In genomic region chr9:89872913-89873707, GRCh38 we compare ENCODE assay signal across 16 cellular contexts.
A peak's percentile ranks its signal among the peaks of the same experiment; 100 is the strongest.
DNase-seq lines count a peak whose midpoint lies in the region; ATAC-seq and TF ChIP-seq lines count a peak whose summit lies in the region.
"Had no signal": no experiment of that assay in that cellular context is flagged by ENCODE, and none has a peak within 500 bp of the region (broad histone marks: within the 10 kb centered on the region; RNA-seq: fewer than 3 reads in every experiment).

No MANE protein-coding gene starts in this region.

- H3K27me3 ChIP-seq in heart left ventricle (no peaks in the 10 kb centered on the region), parathyroid adenoma (ENCODE audit: control insufficient read depth, insufficient read depth, low read length) (no peaks in the 10 kb centered on the region)
- H3K27me3 ChIP-seq: upper lobe of left lung had no signal

- H3K4me2 ChIP-seq in parathyroid adenoma (ENCODE audit: low read length): no peak overlapping the region

- peak; percentile 80 to 83 (median 80) for ATAC-seq in heart left ventricle
- ATAC-seq in GM19023 (IDR thresholded peaks at IDR 0.05; ENCODE audit: unreplicated experiment): no peak
- ATAC-seq: effector memory CD8-positive, alpha-beta T cell; naive thymus-derived CD8-positive, alpha-beta T cell had no signal

- CTCF ChIA-PET in HEK293T (lab: Yijun Ruan, JAX): interaction anchor here (0.9 kb wide), 1 partner anchor 227 kb away, joined by 3 read pairs; no protein-coding TSS in a partner anchor

- POLR2A ChIA-PET in HEK293T (lab: Yijun Ruan, JAX): no interaction called here

- WGBS in heart left ventricle, 4 donors: 48 to 67% (median 65%) methylated on average over 7 to 11 of the region's 11 CpGs

- no peaks in the 10 kb centered on the region for H3K36me3 ChIP-seq in heart left ventricle
- H3K36me3 ChIP-seq in parathyroid adenoma (ENCODE audit: control insufficient read depth, insufficient read depth, low read length): no peaks in the 10 kb centered on the region
- H3K36me3 ChIP-seq: upper lobe of left lung had no signal

- peak; percentile 54 for DNase-seq in activated effector memory CD4-positive, alpha-beta T cell treated with anti-CD3 and anti-CD28 coated beads, Interleukin-2, amount 50 U/mL, for 16 hours
- no peak for DNase-seq in activated effector memory CD4-positive, alpha-beta T cell treated with Interleukin-2 at 50 U/mL for 16 hours
- DNase-seq in heart left ventricle (peak; percentile 56 to 74 (median 58)), SIG-M5 treated with dmso at 0.1 percent for 504 hours (lab: John Stamatoyannopoulos, UW; ENCODE audit: unreplicated experiment) (no peak), HEK293T (ENCODE audit: extremely low spot score) (no peak), GM20000 (ENCODE audit: low spot score) (no peak)
- DNase-seq: Caco-2; effector memory CD8-positive, alpha-beta T cell; GDM1; NCI-H2081; NCI-H69; stimulated activated CD4-positive, alpha-beta T cell treated with anti-CD3 and anti-CD28 coated beads, Interleukin-4, amount 100 ng/mL, for 4 hours had no signal

- H3K9ac ChIP-seq in parathyroid adenoma: no peak overlapping the region

- TF ChIP-seq CTCF in heart left ventricle (IDR thresholded peaks at IDR 0.05) (no peak), parathyroid adenoma (IDR thresholded peaks at IDR 0.05) (no peak), GM20000 (IDR thresholded peaks at IDR 0.05; ENCODE audit: extremely low read depth, missing control alignments) (no peak)

- peak overlapping the region; percentile 28 for H2AFZ ChIP-seq in parathyroid adenoma

- intact Hi-C loops in heart left ventricle (cut with DNase I): loop anchor here in 7 of 10 donors (2.0 to 10.0 kb wide), 8 partner anchors 116 to 270 kb away; partner anchors contain the start of gene GADD45G (in 3 of the 7)

- H3K79me2 ChIP-seq in parathyroid adenoma: no peaks in the 10 kb centered on the region

- TF ChIP-seq POLR2A in heart left ventricle (IDR thresholded peaks at IDR 0.05): peak in 1 of 2 donors; percentile 17

- peaks cover 1 to 60% (median 36%) of the 10 kb centered on the region in 12 donors for H3K4me1 ChIP-seq in heart left ventricle
- H3K4me1 ChIP-seq in parathyroid adenoma: peaks cover 23% of the 10 kb centered on the region
- H3K4me1 ChIP-seq: Caco-2 had no signal

- H3K27ac ChIP-seq in heart left ventricle: peak overlapping the region; percentile 74 to 99 (median 90)
- H3K27ac ChIP-seq in parathyroid adenoma: peak overlapping the region; percentile 83

- H3K4me3 ChIP-seq in heart left ventricle (no peak overlapping the region), parathyroid adenoma (ENCODE audit: low read depth, low read length) (no peak overlapping the region)
- H3K4me3 ChIP-seq: upper lobe of left lung had no signal

- H3K9me3 ChIP-seq in heart left ventricle: no peaks in the 10 kb centered on the region
- H3K9me3 ChIP-seq in parathyroid adenoma (ENCODE audit: control insufficient read depth, low read length): no peaks in the 10 kb centered on the region
- H3K9me3 ChIP-seq: Caco-2, upper lobe of left lung had no signal

TF ChIP-seq in HEK293T, 16 proteins besides CTCF, POLR2A, EP300 and RAD21:
- TF ChIP-seq FOXK2 (IDR thresholded peaks at IDR 0.05): no peak
- no peak for TF ChIP-seq L3MBTL2 (conservative IDR thresholded peaks at IDR 0.05)
TF ChIP-seq in HEK293T: peak in this region for 0.

Comparison
In these comparisons a context has a peak if more than half of its experiments do, and no peak if none do; other contexts are left out.
1. DNase-seq: peak in activated effector memory CD4-positive, alpha-beta T cell treated with anti-CD3 and anti-CD28 coated beads, Interleukin-2, amount 50 U/mL, for 16 hours (single experiment) and heart left ventricle (5 of 5); none in activated effector memory CD4-positive, alpha-beta T cell treated with Interleukin-2 at 50 U/mL for 16 hours (single experiment), SIG-M5 treated with dmso at 0.1 percent for 504 hours (single experiment), HEK293T (single experiment) and GM20000 (single experiment).